Comparison of ENCODE assay signal across 1 cellular context in the genomic region with DNA sequence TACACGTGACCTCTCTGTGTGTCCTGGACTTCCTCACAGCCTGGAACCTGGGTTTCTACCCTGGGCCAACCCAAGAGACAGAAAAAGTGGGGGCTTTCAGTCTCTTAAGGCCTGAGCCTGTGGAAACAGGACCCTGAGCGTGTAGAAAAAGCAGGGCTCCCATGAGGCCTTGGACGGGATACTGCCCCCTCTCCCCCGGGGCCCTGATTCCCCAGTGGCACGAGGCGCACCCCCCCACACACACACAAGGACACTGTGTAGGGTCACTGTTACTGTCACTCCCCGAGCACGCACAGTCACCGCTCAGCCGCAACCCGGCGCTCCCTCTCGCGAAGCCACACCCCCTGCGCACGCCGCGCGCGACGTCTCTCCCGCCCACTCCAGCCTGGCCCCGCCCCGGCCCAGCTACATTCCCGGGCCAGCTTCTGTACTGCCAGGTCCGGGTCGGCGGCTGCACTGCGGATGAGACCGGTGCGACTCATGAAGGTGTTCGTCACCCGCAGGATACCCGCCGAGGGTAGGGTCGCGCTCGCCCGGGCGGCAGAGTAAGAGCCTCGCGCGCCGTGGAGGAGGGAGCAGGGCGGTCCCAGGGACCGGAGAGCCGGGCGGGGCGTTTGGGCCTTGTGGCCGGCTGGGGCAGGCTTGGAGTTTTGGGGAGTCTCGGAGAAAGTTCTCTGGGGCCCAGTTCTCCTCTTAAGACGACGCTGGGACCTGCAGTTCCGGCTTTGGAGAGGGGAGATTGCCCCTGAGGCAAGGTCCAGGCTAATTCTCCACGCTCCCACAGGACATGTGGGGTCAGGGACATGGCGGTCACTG.
A peak's percentile ranks its signal among the peaks of the same experiment; 100 is the strongest.
TF ChIP-seq lines count a peak whose summit lies in the region.

Gene GRHPR (plus strand): TSS at position 408 of the 816 bp plus-strand sequence. CDS start 55 bp downstream, at position 463.

TF ChIP-seq in HepG2, 621 proteins besides CTCF, POLR2A, EP300 and RAD21 (continued from another document and continues in another):
- TF ChIP-seq CBX2 (IDR thresholded peaks at IDR 0.05; ENCODE audit: low read depth, low read length) (no peak), CBX2 (CRISPR knock-in tag; IDR thresholded peaks at IDR 0.05; ENCODE audit: low read depth) (no peak), ZNF510 (CRISPR knock-in tag; IDR thresholded peaks at IDR 0.05; ENCODE audit: low read depth) (peak; percentile 83), ZNF619 (CRISPR knock-in tag; IDR thresholded peaks at IDR 0.05) (peak; percentile 74; the same call in 1 of the 2 replicates), TCF7L2 (IDR thresholded peaks at IDR 0.05; ENCODE audit: low read depth, low read length) (no peak), BATF2 (CRISPR knock-in tag; IDR thresholded peaks at IDR 0.05) (no peak), ZNF616 (CRISPR knock-in tag; IDR thresholded peaks at IDR 0.05; ENCODE audit: low read depth) (no peak; the same call in 1 of the 2 replicates), PPARG (CRISPR knock-in tag; conservative IDR thresholded peaks at IDR 0.05) (no peak), FOXO1 (CRISPR knock-in tag; IDR thresholded peaks at IDR 0.05) (no peak; the same call in 1 of the 2 replicates), KDM6A (CRISPR knock-in tag; IDR thresholded peaks at IDR 0.05; ENCODE audit: low read depth) (no peak), ASH2L (IDR thresholded peaks at IDR 0.05; ENCODE audit: insufficient read length, low read depth, low read length) (peak; percentile 65), ZNF724P (CRISPR knock-in tag; IDR thresholded peaks at IDR 0.05; ENCODE audit: borderline replicate concordance) (no peak), JARID2 (CRISPR knock-in tag; IDR thresholded peaks at IDR 0.05; ENCODE audit: insufficient replicate concordance) (no peak), GABPB1 (CRISPR knock-in tag; IDR thresholded peaks at IDR 0.05) (peak; percentile 78), ATRX (CRISPR knock-in tag; IDR thresholded peaks at IDR 0.05; ENCODE audit: borderline replicate concordance) (no peak), RAD51 (IDR thresholded peaks at IDR 0.05; ENCODE audit: borderline replicate concordance) (no peak), NCOR1 (IDR thresholded peaks at IDR 0.05; ENCODE audit: borderline replicate concordance, low read length) (no peak), SMAD1 (CRISPR knock-in tag; IDR thresholded peaks at IDR 0.05; ENCODE audit: borderline replicate concordance, low read depth) (no peak), RARA (CRISPR knock-in tag; IDR thresholded peaks at IDR 0.05) (no peak), ZNF33B (CRISPR knock-in tag; IDR thresholded peaks at IDR 0.05) (no peak), ZNF839 (CRISPR knock-in tag; IDR thresholded peaks at IDR 0.05; ENCODE audit: borderline replicate concordance) (peak; percentile 38; the same call in 1 of the 2 replicates), ZNF230 (CRISPR knock-in tag; IDR thresholded peaks at IDR 0.05) (peak; percentile 93), HNRNPUL1 (IDR thresholded peaks at IDR 0.05; ENCODE audit: low read depth, low read length) (no peak), ZNF546 (CRISPR knock-in tag; conservative IDR thresholded peaks at IDR 0.05) (no peak; the same call in 1 of the 2 replicates), ZZZ3 (CRISPR knock-in tag; IDR thresholded peaks at IDR 0.05; ENCODE audit: borderline replicate concordance) (no peak), DPF2 (CRISPR knock-in tag; IDR thresholded peaks at IDR 0.05; ENCODE audit: borderline replicate concordance, low read depth) (no peak), ZNF777 (CRISPR knock-in tag; IDR thresholded peaks at IDR 0.05) (peak; percentile 49; the same call in 1 of the 2 replicates), ZHX2 (IDR thresholded peaks at IDR 0.05; ENCODE audit: low read depth) (no peak), ZHX2 (CRISPR knock-in tag; IDR thresholded peaks at IDR 0.05; ENCODE audit: borderline replicate concordance) (peak; percentile 82; the same call in 1 of the 2 replicates), ZNF501 (CRISPR knock-in tag; IDR thresholded peaks at IDR 0.05) (peak; percentile 33), SMC3 (IDR thresholded peaks at IDR 0.05; ENCODE audit: low read length) (no peak), CHCHD3 (CRISPR knock-in tag; IDR thresholded peaks at IDR 0.05) (no peak), SNAI1 (CRISPR knock-in tag; IDR thresholded peaks at IDR 0.05; ENCODE audit: borderline replicate concordance) (0 out of 2 replicates have a peak, but pooled peaks have one; percentile 63)
- TF ChIP-seq, protein P1, sequence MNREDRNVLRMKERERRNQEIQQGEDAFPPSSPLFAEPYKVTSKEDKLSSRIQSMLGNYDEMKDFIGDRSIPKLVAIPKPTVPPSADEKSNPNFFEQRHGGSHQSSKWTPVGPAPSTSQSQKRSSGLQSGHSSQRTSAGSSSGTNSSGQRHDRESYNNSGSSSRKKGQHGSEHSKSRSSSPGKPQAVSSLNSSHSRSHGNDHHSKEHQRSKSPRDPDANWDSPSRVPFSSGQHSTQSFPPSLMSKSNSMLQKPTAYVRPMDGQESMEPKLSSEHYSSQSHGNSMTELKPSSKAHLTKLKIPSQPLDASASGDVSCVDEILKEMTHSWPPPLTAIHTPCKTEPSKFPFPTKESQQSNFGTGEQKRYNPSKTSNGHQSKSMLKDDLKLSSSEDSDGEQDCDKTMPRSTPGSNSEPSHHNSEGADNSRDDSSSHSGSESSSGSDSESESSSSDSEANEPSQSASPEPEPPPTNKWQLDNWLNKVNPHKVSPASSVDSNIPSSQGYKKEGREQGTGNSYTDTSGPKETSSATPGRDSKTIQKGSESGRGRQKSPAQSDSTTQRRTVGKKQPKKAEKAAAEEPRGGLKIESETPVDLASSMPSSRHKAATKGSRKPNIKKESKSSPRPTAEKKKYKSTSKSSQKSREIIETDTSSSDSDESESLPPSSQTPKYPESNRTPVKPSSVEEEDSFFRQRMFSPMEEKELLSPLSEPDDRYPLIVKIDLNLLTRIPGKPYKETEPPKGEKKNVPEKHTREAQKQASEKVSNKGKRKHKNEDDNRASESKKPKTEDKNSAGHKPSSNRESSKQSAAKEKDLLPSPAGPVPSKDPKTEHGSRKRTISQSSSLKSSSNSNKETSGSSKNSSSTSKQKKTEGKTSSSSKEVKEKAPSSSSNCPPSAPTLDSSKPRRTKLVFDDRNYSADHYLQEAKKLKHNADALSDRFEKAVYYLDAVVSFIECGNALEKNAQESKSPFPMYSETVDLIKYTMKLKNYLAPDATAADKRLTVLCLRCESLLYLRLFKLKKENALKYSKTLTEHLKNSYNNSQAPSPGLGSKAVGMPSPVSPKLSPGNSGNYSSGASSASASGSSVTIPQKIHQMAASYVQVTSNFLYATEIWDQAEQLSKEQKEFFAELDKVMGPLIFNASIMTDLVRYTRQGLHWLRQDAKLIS (CRISPR knock-in tag; IDR thresholded peaks at IDR 0.05) = peak; percentile 34; the same call in 1 of the 2 replicates
- TF ChIP-seq, protein P2, sequence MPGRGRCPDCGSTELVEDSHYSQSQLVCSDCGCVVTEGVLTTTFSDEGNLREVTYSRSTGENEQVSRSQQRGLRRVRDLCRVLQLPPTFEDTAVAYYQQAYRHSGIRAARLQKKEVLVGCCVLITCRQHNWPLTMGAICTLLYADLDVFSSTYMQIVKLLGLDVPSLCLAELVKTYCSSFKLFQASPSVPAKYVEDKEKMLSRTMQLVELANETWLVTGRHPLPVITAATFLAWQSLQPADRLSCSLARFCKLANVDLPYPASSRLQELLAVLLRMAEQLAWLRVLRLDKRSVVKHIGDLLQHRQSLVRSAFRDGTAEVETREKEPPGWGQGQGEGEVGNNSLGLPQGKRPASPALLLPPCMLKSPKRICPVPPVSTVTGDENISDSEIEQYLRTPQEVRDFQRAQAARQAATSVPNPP (CRISPR knock-in tag; IDR thresholded peaks at IDR 0.05) = no peak
- TF ChIP-seq, protein P3, sequence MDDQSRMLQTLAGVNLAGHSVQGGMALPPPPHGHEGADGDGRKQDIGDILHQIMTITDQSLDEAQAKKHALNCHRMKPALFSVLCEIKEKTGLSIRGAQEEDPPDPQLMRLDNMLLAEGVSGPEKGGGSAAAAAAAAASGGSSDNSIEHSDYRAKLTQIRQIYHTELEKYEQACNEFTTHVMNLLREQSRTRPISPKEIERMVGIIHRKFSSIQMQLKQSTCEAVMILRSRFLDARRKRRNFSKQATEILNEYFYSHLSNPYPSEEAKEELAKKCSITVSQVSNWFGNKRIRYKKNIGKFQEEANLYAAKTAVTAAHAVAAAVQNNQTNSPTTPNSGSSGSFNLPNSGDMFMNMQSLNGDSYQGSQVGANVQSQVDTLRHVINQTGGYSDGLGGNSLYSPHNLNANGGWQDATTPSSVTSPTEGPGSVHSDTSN (CRISPR knock-in tag; IDR thresholded peaks at IDR 0.05; ENCODE audit: borderline replicate concordance) = no peak
- TF ChIP-seq, protein P4, sequence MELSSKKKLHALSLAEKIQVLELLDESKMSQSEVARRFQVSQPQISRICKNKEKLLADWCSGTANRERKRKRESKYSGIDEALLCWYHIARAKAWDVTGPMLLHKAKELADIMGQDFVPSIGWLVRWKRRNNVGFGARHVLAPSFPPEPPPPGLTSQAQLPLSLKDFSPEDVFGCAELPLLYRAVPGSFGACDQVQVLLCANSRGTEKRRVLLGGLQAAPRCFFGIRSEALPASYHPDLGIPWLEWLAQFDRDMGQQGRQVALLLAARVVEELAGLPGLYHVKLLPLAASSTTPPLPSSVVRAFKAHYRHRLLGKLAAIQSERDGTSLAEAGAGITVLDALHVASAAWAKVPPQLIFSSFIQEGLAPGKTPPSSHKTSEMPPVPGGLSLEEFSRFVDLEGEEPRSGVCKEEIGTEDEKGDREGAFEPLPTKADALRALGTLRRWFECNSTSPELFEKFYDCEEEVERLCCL (CRISPR knock-in tag; IDR thresholded peaks at IDR 0.05; ENCODE audit: borderline replicate concordance) = no peak
- TF ChIP-seq, protein P5, sequence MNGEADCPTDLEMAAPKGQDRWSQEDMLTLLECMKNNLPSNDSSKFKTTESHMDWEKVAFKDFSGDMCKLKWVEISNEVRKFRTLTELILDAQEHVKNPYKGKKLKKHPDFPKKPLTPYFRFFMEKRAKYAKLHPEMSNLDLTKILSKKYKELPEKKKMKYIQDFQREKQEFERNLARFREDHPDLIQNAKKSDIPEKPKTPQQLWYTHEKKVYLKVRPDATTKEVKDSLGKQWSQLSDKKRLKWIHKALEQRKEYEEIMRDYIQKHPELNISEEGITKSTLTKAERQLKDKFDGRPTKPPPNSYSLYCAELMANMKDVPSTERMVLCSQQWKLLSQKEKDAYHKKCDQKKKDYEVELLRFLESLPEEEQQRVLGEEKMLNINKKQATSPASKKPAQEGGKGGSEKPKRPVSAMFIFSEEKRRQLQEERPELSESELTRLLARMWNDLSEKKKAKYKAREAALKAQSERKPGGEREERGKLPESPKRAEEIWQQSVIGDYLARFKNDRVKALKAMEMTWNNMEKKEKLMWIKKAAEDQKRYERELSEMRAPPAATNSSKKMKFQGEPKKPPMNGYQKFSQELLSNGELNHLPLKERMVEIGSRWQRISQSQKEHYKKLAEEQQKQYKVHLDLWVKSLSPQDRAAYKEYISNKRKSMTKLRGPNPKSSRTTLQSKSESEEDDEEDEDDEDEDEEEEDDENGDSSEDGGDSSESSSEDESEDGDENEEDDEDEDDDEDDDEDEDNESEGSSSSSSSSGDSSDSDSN (CRISPR knock-in tag; IDR thresholded peaks at IDR 0.05) = peak; percentile 87
- TF ChIP-seq, protein P6, sequence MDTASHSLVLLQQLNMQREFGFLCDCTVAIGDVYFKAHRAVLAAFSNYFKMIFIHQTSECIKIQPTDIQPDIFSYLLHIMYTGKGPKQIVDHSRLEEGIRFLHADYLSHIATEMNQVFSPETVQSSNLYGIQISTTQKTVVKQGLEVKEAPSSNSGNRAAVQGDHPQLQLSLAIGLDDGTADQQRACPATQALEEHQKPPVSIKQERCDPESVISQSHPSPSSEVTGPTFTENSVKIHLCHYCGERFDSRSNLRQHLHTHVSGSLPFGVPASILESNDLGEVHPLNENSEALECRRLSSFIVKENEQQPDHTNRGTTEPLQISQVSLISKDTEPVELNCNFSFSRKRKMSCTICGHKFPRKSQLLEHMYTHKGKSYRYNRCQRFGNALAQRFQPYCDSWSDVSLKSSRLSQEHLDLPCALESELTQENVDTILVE (CRISPR knock-in tag; IDR thresholded peaks at IDR 0.05) = no peak; the same call in 1 of the 2 replicates
